ENCODE assay signal across 1 cellular context in the genomic region with DNA sequence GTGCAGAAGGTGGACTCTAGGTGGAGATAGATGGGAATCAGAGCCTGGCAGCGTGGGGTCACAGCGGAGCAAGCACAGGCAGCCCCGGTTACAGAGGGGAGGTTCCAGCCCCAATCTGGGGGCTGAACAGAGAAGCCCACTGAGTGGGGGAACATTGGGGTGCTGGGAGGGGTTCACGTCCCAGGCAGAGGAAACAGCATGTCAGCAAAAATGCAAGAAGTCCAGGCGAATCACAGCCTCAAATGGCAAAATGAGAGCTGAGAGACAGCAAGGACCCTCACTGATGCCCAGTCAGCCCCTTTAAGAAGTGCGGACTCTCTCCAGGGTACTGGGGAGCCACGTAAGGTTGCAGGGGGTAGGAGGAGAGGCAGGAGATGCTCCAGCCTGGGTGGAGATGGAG.
TF ChIP-seq lines count a peak whose summit lies in the region.

No MANE protein-coding gene starts in this region.

TF ChIP-seq in HepG2, 621 proteins besides CTCF, POLR2A, EP300 and RAD21 (continued from another document):
- TF ChIP-seq, protein P1, sequence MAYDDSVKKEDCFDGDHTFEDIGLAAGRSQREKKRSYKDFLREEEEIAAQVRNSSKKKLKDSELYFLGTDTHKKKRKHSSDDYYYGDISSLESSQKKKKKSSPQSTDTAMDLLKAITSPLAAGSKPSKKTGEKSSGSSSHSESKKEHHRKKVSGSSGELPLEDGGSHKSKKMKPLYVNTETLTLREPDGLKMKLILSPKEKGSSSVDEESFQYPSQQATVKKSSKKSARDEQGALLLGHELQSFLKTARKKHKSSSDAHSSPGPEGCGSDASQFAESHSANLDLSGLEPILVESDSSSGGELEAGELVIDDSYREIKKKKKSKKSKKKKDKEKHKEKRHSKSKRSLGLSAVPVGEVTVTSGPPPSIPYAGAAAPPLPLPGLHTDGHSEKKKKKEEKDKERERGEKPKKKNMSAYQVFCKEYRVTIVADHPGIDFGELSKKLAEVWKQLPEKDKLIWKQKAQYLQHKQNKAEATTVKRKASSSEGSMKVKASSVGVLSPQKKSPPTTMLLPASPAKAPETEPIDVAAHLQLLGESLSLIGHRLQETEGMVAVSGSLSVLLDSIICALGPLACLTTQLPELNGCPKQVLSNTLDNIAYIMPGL (CRISPR knock-in tag; IDR thresholded peaks at IDR 0.05; ENCODE audit: borderline replicate concordance in 1 of 2, low read depth in 1 of 2), result no peak
- TF ChIP-seq ZFYVE20 (CRISPR knock-in tag; IDR thresholded peaks at IDR 0.05; ENCODE audit: borderline replicate concordance, low read depth), result no peak
- TF ChIP-seq BRD4 (CRISPR knock-in tag; IDR thresholded peaks at IDR 0.05), result no peak
- TF ChIP-seq ZKSCAN8 (CRISPR knock-in tag; IDR thresholded peaks at IDR 0.05; ENCODE audit: borderline replicate concordance), result no peak
